ENCODE assay signal across 8 cellular contexts in the genomic region with DNA sequence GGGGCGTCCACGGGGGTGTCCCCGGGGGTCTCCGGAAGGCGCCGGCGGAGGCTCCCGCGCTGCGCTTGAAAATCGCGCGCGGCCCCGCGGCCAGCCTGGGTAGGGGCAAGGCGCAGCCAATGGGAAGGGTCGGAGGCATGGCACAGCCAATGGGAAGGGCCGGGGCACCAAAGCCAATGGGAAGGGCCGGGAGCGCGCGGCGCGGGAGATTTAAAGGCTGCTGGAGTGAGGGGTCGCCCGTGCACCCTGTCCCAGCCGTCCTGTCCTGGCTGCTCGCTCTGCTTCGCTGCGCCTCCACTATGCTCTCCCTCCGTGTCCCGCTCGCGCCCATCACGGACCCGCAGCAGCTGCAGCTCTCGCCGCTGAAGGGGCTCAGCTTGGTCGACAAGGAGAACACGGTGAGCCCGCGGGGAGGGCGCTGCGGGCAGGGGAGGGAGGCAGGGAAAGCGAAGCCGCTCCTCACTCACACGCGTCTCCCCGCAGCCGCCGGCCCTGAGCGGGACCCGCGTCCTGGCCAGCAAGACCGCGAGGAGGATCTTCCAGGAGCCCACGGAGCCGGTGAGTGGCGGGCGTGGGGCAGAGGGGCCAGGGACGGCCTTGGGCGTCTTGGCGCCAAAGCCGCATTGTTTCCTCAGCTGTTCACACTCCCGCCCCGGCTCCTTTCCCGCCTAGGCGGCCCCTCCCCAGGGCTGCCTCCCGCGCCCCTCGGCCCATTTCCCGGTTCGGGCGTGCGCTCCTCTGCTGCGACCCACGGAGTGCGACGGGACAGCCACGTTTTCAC. TPM values are rescaled to one million over a fixed set of nuclear protein-coding genes. Genes with fewer than 3 reads are reported as not detected.
DNase-seq lines count a peak whose midpoint lies in the region; ATAC-seq and TF ChIP-seq lines count a peak whose summit lies in the region.

A gene (plus strand): TSS at position 240 of the 781 bp plus-strand sequence. CDS start 60 bp downstream, at position 300.

- ATAC-seq in HG02588 (IDR thresholded peaks at IDR 0.05; ENCODE audit: unreplicated experiment) (peak; percentile 68), omental fat pad (ENCODE audit: low FRiP score) (peak; percentile 75)

- POLR2A ChIA-PET in GM10248 (lab: Yijun Ruan, JAX) = no interaction called here

- H3K4me3 Mint-ChIP-seq in activated naive CD4-positive, alpha-beta T cell treated with anti-CD3 and anti-CD28 coated beads for 36 hours = peak within 1 kb of the TSS; percentile 99

- H3K27ac Mint-ChIP-seq in activated naive CD4-positive, alpha-beta T cell treated with anti-CD3 and anti-CD28 coated beads for 36 hours = peak within 1 kb of the TSS; percentile 99

- peaks cover 9% of the 10 kb centered on the region for H3K4me1 ChIP-seq in testis

- H3K36me3 ChIP-seq in SK-N-MC (ENCODE audit: insufficient read depth, low read length) (peaks cover 46% of the 10 kb centered on the region), testis (ENCODE audit: low read depth, missing control alignments) (no peaks in the 10 kb centered on the region)

- H3K27me3 ChIP-seq in testis = no peaks in the 10 kb centered on the region

- H3K27ac ChIP-seq in SK-N-MC (peak within 1 kb of the TSS; percentile 93), testis (no peak within 1 kb of the TSS)

- intact Hi-C loops in activated naive CD4-positive, alpha-beta T cell treated with anti-CD3 and anti-CD28 coated beads for 36 hours (cut with micrococcal nuclease) = loop anchor here (1.0 to 10.0 kb wide), 11 partner anchors 130 to 1625 kb away; a partner anchor contains a TSS
- intact Hi-C loops in testis (cut with DNase I; ENCODE audit: low total_unique reads) = loop anchor here (5.0 to 10.0 kb wide), 2 partner anchors 282 to 315 kb away; no protein-coding TSS in a partner anchor

- H3K9ac ChIP-seq in SK-N-MC (ENCODE audit: insufficient read length) = peak within 1 kb of the TSS; percentile 95

- H3K4me3 ChIP-seq in SK-N-MC = peak within 1 kb of the TSS; percentile 93
- H3K4me3 ChIP-seq in testis = peak within 1 kb of the TSS; percentile 54 to 55

- H3K36me3 Mint-ChIP-seq in activated naive CD4-positive, alpha-beta T cell treated with anti-CD3 and anti-CD28 coated beads for 36 hours (ENCODE audit: low read depth) = peaks cover 67% of the 10 kb centered on the region

- DNase-seq in GM10248 (ENCODE audit: extremely low spot score) (peak; percentile 96), NCI-H1092 (lab: John Stamatoyannopoulos, UW) (peak; percentile 89), SK-N-MC (ENCODE audit: low read depth, low spot score) (peak; percentile 71), glomerular visceral epithelial cell (ENCODE audit: extremely low spot score) (peak; percentile 92), omental fat pad (ENCODE audit: low spot score) (peak; percentile 79), testis (peak; percentile 97)
- peak; percentile 98 for DNase-seq in activated naive CD4-positive, alpha-beta T cell treated with anti-CD3 and anti-CD28 coated beads for 36 hours

- no peaks in the 10 kb centered on the region for H3K9me3 ChIP-seq in SK-N-MC (ENCODE audit: low read depth, low read length)
- no peaks in the 10 kb centered on the region for H3K9me3 ChIP-seq in testis

- TF ChIP-seq CTCF in GM10248 (IDR thresholded peaks at IDR 0.05; ENCODE audit: control extremely low read depth, extremely low read depth, low read depth, missing control alignments) = no peak
- TF ChIP-seq CTCF in omental fat pad (IDR thresholded peaks at IDR 0.05) = no peak
- no peak for TF ChIP-seq CTCF in testis (IDR thresholded peaks at IDR 0.05)

- H3K9me3 Mint-ChIP-seq in activated naive CD4-positive, alpha-beta T cell treated with anti-CD3 and anti-CD28 coated beads for 36 hours = no peaks in the 10 kb centered on the region

- 0% methylated on average over 18 to 44 of the region's 81 CpGs for WGBS in testis, 2 donors

- peaks cover 27% of the 10 kb centered on the region for H3K4me1 Mint-ChIP-seq in activated naive CD4-positive, alpha-beta T cell treated with anti-CD3 and anti-CD28 coated beads for 36 hours (ENCODE audit: low read depth)

- no peaks in the 10 kb centered on the region for H3K27me3 Mint-ChIP-seq in activated naive CD4-positive, alpha-beta T cell treated with anti-CD3 and anti-CD28 coated beads for 36 hours (ENCODE audit: low read depth)

- CTCF ChIA-PET in GM10248 (lab: Yijun Ruan, JAX) = interaction anchor here (2.9 to 12.0 kb wide), 3 partner anchors 287 to 316 kb away, joined by 13 to 181 read pairs (median 73); no protein-coding TSS in a partner anchor
- CTCF ChIA-PET in activated naive CD4-positive, alpha-beta T cell treated with anti-CD3 and anti-CD28 coated beads for 36 hours (lab: Charles Lee) = interaction anchor here (1.0 kb wide), 1 partner anchor 324 kb away, joined by 3 read pairs; no protein-coding TSS in a partner anchor

- no peak for TF ChIP-seq POLR2A in testis (IDR thresholded peaks at IDR 0.05)

RNA-seq across cellular contexts. Expression of the gene that starts here (rescaled TPM):
- 100 to 1,000 TPM; 466 to 514 TPM for total RNA-seq in activated naive CD4-positive, alpha-beta T cell treated with anti-CD3 and anti-CD28 coated beads for 36 hours
- 1 to 10 TPM in 3 of 4 donors, under 1 TPM in 1; 0.46 to 9.8 (median 1.5) TPM for total RNA-seq in omental fat pad
- 10 to 100 TPM in 1 of 2 donors, 1 to 10 TPM in 1; 7.2 to 18.1 TPM for total RNA-seq in testis
- polyA plus RNA-seq in testis (ENCODE audit: insufficient read depth, low read depth, low replicate concordance) = 14.9 TPM

Comparison
In these comparisons a context has a peak if more than half of its experiments do, and no peak if none do; other contexts are left out.
1. RNA of the gene that starts here (total RNA-seq): 466 to 514 TPM in activated naive CD4-positive, alpha-beta T cell treated with anti-CD3 and anti-CD28 coated beads for 36 hours; 7.2 to 18.1 TPM in testis and 0.46 to 9.8 TPM in omental fat pad; every median in the first group is over 10 times any median in the second.
2. Peak in every context shown above with its lines, with median percentiles within 50 percentile points of each other: DNase-seq.